In the genomic region with DNA sequence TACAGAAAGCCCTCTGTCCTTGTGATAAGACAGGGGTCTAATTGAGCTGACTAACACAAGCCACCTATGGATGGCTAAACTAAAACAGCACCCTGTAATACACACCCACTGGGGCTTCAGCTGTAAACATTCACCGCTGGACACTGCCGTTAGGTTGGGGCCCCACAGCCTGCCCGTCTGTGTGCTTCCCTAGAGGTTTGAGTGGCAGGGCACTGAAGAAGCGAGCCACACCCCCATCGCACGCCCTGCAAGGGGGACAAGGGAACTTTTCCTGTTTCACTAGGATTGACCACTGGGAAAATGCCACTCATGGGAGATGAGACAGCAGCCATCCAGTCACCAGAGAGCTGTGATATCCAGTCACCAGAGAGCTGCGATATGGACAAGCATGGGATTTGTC, we compare ENCODE assay signal across 13 cellular contexts.
"Had no signal": no experiment of that assay in that cellular context is flagged by ENCODE, and none has a peak within 500 bp of the region (broad histone marks: within the 10 kb centered on the region; RNA-seq: fewer than 3 reads in every experiment).

No MANE protein-coding gene starts in this region.

- H3K27ac ChIP-seq: dorsolateral prefrontal cortex, prostate gland, right atrium auricular region, thoracic aorta had no signal

- H3K36me3 Mint-ChIP-seq: memory B cell, naive B cell had no signal

- H3K36me3 ChIP-seq: prostate gland, right atrium auricular region, thoracic aorta, upper lobe of left lung had no signal

- H3K27me3 Mint-ChIP-seq: memory B cell, naive B cell had no signal

- H3K4me1 ChIP-seq: prostate gland, right atrium auricular region, upper lobe of left lung had no signal

- H3K4me3 Mint-ChIP-seq: naive B cell had no signal

- H3K9me3 Mint-ChIP-seq: memory B cell, naive B cell had no signal

- H3K9me3 ChIP-seq: mucosa of descending colon, prostate gland, right atrium auricular region, thoracic aorta, upper lobe of left lung had no signal

- H3K4me3 ChIP-seq: dorsolateral prefrontal cortex, mucosa of descending colon, prostate gland, right atrium auricular region, upper lobe of left lung had no signal

- H3K27ac Mint-ChIP-seq: naive B cell had no signal

- H3K27me3 ChIP-seq: dorsolateral prefrontal cortex, right atrium auricular region, upper lobe of left lung had no signal

- DNase-seq: activated CD4-positive, alpha-beta T cell treated with anti-CD3 and anti-CD28 coated beads, Interleukin-2, amount 50 U/mL, for 4 hours; activated CD4-positive, CD25-positive, alpha-beta regulatory T cell; activated effector memory CD4-positive, alpha-beta T cell treated with anti-CD3 and anti-CD28 coated beads, Interleukin-2, amount 50 U/mL, for 16 hours; amniotic stem cell; dorsolateral prefrontal cortex; mucosa of descending colon; naive B cell; stimulated activated CD4-positive, alpha-beta T cell treated with anti-CD3 and anti-CD28 coated beads, Interleukin-2, amount 100 ng/mL, for 24 hours had no signal
